In genomic region chr16:56637814-56638750, GRCh38 we compare ENCODE assay signal across 9 cellular contexts. TPM values are rescaled to one million over a fixed set of nuclear protein-coding genes. Genes with fewer than 3 reads are reported as not detected.
DNase-seq lines count a peak whose midpoint lies in the region; ATAC-seq, FAIRE-seq and TF ChIP-seq lines count a peak whose summit lies in the region.
"Had no signal": no experiment of that assay in that cellular context is flagged by ENCODE, and none has a peak within 500 bp of the region (broad histone marks: within the 10 kb centered on the region; RNA-seq: fewer than 3 reads in every experiment).

Gene MT1A (plus strand): TSS chr16:56638666. CDS start chr16:56638739, 73 bp downstream.

- H2AFZ ChIP-seq in PC-9, result no peak within 1 kb of the TSS

- TF ChIP-seq CTCF in AG09309 (IDR thresholded peaks at IDR 0.05; ENCODE audit: control insufficient read depth, insufficient read depth, low read depth, low read length, missing control alignments) (no peak), PC-9 (conservative IDR thresholded peaks at IDR 0.05) (no peak)

- no peaks in the 10 kb centered on the region for H3K9me2 ChIP-seq in PC-9 (ENCODE audit: insufficient read depth)

- peak within 1 kb of the TSS; percentile 11; the same call in 1 of the 2 replicates for H3K4me2 ChIP-seq in PC-9

- H3K27ac ChIP-seq in PC-9 (no peak within 1 kb of the TSS), aorta (ENCODE audit: low read depth in 1 of 2, low read length in 2 of 2) (peak within 1 kb of the TSS in 1 of 2 donors; percentile 39)

- CTCF ChIA-PET in PC-9 (lab: Charles Lee) (no interaction called here), HEK293T (lab: Yijun Ruan, JAX) (no interaction called here)

- H3K4me3 ChIP-seq in AG09309 (ENCODE audit: control insufficient read depth, low read depth, low read length) (peak within 1 kb of the TSS; percentile 58), PC-9 (no peak within 1 kb of the TSS), aorta (ENCODE audit: low read length in 2 of 2) (no peak within 1 kb of the TSS)

- DNase-seq in AG09309 (ENCODE audit: low read depth), result no peak
- peak in 1 of 2 experiments; percentile 76 for DNase-seq in PC-9
- DNase-seq in mucosa of gallbladder (ENCODE audit: low spot score), result peak; percentile 64
- peak; percentile 89 to 95 for DNase-seq in aorta
- DNase-seq in GM19239 (ENCODE audit: insufficient read length, low spot score), result no peak
- DNase-seq in HEK293T (ENCODE audit: extremely low spot score), result no peak

- POLR2A ChIA-PET in PC-9 (lab: Charles Lee; ENCODE audit: unreplicated experiment), result interaction anchor here (0.6 to 0.7 kb wide), 2 partner anchors 26 to 273 kb away, joined by 3 to 4 read pairs; no protein-coding TSS in a partner anchor
- POLR2A ChIA-PET in HEK293T (lab: Yijun Ruan, JAX), result no interaction called here

- intact Hi-C loops in PC-9 (cut with micrococcal nuclease; ENCODE audit: unreplicated experiment), result no loop called here
- intact Hi-C loops in aorta (cut with DNase I), result no loop called here

- ATAC-seq in esophagus mucosa, result peak; percentile 36
- ATAC-seq in aorta (ENCODE audit: low FRiP score), result peak; percentile 90
- ATAC-seq in GM18498 (IDR thresholded peaks at IDR 0.05; ENCODE audit: unreplicated experiment), result no peak

- peaks cover 24% of the 10 kb centered on the region for H3F3A ChIP-seq in PC-9 (ENCODE audit: insufficient read depth, low read depth)

- no peaks in the 10 kb centered on the region for H3K79me2 ChIP-seq in PC-9 (ENCODE audit: low read depth)

- WGBS in aorta, 2 donors, result 20 to 23% methylated on average over 68 of the region's 68 CpGs

- H4K20me1 ChIP-seq in PC-9 (ENCODE audit: insufficient read depth), result no peaks in the 10 kb centered on the region

- H3K4me1 ChIP-seq in PC-9 (replicated peaks; ENCODE audit: insufficient read depth) (peaks cover 39% of the 10 kb centered on the region), aorta (ENCODE audit: control insufficient read depth in 1 of 2, insufficient read depth in 2 of 2, low read length in 2 of 2) (no peaks in the 10 kb centered on the region)

- no peaks in the 10 kb centered on the region for H3K9me3 ChIP-seq in PC-9 (ENCODE audit: insufficient read depth, low read depth)
- no peaks in the 10 kb centered on the region for H3K9me3 ChIP-seq in aorta (ENCODE audit: control insufficient read depth, low read length)

- H3K27me3 ChIP-seq in PC-9 (ENCODE audit: insufficient read depth, low read depth), result no peaks in the 10 kb centered on the region
- no peaks in the 10 kb centered on the region for H3K27me3 ChIP-seq in aorta (ENCODE audit: control insufficient read depth in 1 of 2, insufficient read depth in 2 of 2, low read length in 1 of 2)

- H3K36me3 ChIP-seq in PC-9 (ENCODE audit: low read depth) (no peaks in the 10 kb centered on the region), aorta (ENCODE audit: control insufficient read depth in 1 of 2, insufficient read depth in 2 of 2, low read length in 1 of 2) (no peaks in the 10 kb centered on the region)

- TSS peak; percentile 72 for BruUV-seq in PC-9 (replicated peaks; lab: Mats Ljungman, UMichigan)

- FAIRE-seq in GM19239 (lab: Jason Lieb, UNC), result no peak
- FAIRE-seq: GM18507 had no signal

TF ChIP-seq in HEK293T, 16 proteins besides CTCF, POLR2A, EP300 and RAD21:
- TF ChIP-seq FOXA1 (IDR thresholded peaks at IDR 0.05) (no peak), ELF4 (IDR thresholded peaks at IDR 0.05) (no peak), NFRKB (IDR thresholded peaks at IDR 0.05) (no peak), ZNF384 (IDR thresholded peaks at IDR 0.05) (no peak), CTBP1 (IDR thresholded peaks at IDR 0.05; ENCODE audit: borderline replicate concordance) (no peak), BHLHE40 (IDR thresholded peaks at IDR 0.05; ENCODE audit: borderline replicate concordance) (no peak), L3MBTL2 (conservative IDR thresholded peaks at IDR 0.05) (no peak), HDGF (IDR thresholded peaks at IDR 0.05; ENCODE audit: borderline replicate concordance) (no peak), SUZ12 (IDR thresholded peaks at IDR 0.05) (no peak), FOXM1 (IDR thresholded peaks at IDR 0.05; ENCODE audit: borderline replicate concordance) (no peak), LEF1 (IDR thresholded peaks at IDR 0.05; ENCODE audit: borderline replicate concordance) (no peak), TARDBP (IDR thresholded peaks at IDR 0.05) (no peak), ARNT (IDR thresholded peaks at IDR 0.05) (no peak), FOXK2 (IDR thresholded peaks at IDR 0.05) (no peak), SP1 (IDR thresholded peaks at IDR 0.05) (no peak)
- TF ChIP-seq, protein P1, sequence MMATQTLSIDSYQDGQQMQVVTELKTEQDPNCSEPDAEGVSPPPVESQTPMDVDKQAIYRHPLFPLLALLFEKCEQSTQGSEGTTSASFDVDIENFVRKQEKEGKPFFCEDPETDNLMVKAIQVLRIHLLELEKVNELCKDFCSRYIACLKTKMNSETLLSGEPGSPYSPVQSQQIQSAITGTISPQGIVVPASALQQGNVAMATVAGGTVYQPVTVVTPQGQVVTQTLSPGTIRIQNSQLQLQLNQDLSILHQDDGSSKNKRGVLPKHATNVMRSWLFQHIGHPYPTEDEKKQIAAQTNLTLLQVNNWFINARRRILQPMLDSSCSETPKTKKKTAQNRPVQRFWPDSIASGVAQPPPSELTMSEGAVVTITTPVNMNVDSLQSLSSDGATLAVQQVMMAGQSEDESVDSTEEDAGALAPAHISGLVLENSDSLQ (IDR thresholded peaks at IDR 0.05), result no peak

RNA-seq across cellular contexts. Expression of gene MT1A, which starts in this region (rescaled TPM):
- total RNA-seq in PC-9 (2021) (16.9 and 23.5 TPM in 2 replicates), esophagus mucosa (2.9 TPM), mucosa of gallbladder (1.9 TPM), aorta (10 to 100 TPM in 1 of 2 donors, 1 to 10 TPM in 1; 4.6 to 82.2 TPM)
- polyA plus RNA-seq in aorta, result 10 to 100 TPM in 1 of 2 donors, 1 to 10 TPM in 1; 7.0 to 16.2 TPM

Comparison
In these comparisons a context has a peak if more than half of its experiments do, and no peak if none do; other contexts are left out.
1. DNase-seq: peak in mucosa of gallbladder (single experiment) and aorta (2 of 2); none in AG09309 (single experiment), GM19239 (single experiment) and HEK293T (single experiment).